ENCODE assay signal across 22 cellular contexts in genomic region chr2:114405486-114406250, GRCh38. TPM values are rescaled to one million over a fixed set of nuclear protein-coding genes. Genes with fewer than 3 reads are reported as not detected.
DNase-seq lines count a peak whose midpoint lies in the region; ATAC-seq and TF ChIP-seq lines count a peak whose summit lies in the region.
"Had no signal": no experiment of that assay in that cellular context is flagged by ENCODE, and none has a peak within 500 bp of the region (broad histone marks: within the 10 kb centered on the region; RNA-seq: fewer than 3 reads in every experiment).

No MANE protein-coding gene starts in this region.

- intact Hi-C loops in left cardiac atrium (cut with DNase I) (no loop called here), cardiac septum (cut with DNase I) (no loop called here), lower lobe of right lung (cut with DNase I) (no loop called here)

- H3K27ac ChIP-seq in lower lobe of right lung = no peak overlapping the region
- H3K27ac ChIP-seq: KMS-11, SJCRH30 had no signal

- no peaks in the 10 kb centered on the region for H3K9me3 ChIP-seq in lower lobe of right lung
- H3K9me3 ChIP-seq: HAP-1, SJCRH30 had no signal

- no peaks in the 10 kb centered on the region for H3K36me3 ChIP-seq in lower lobe of right lung
- H3K36me3 ChIP-seq: HAP-1, SJCRH30 had no signal

- peak; percentile 25 for DNase-seq in left cardiac atrium
- DNase-seq in cardiac septum (ENCODE audit: low spot score) = no peak
- peak; percentile 6 for DNase-seq in T1000 (lab: John Stamatoyannopoulos, UW)
- DNase-seq in lower lobe of right lung = no peak
- no peak for DNase-seq in foreskin fibroblast
- no peak for DNase-seq in mesothelial cell of epicardium (ENCODE audit: low spot score in 2 of 2, unreplicated experiment in 2 of 2)
- DNase-seq in NCI-H524 treated with DMSO at 0.1 percent for 48 hours (lab: John Stamatoyannopoulos, UW) = no peak
- DNase-seq: C1 segment of cervical spinal cord; CD8-positive, alpha-beta T cell; GDM1; IMR-90; NCI-H1105; NCI-H1694; NCI-H2081 treated with DMSO at 0.1 percent for 48 hours; NCI-H774; NK-92 treated with Interleukin-12 subunit alpha and Interleukin-12 subunit beta, amount 100 ng/mL, for 24 hours; SJCRH30 had no signal

- no peak for TF ChIP-seq CTCF in lower lobe of right lung (IDR thresholded peaks at IDR 0.05)
- no peak for TF ChIP-seq CTCF in foreskin fibroblast (IDR thresholded peaks at IDR 0.05; ENCODE audit: low read depth, low read length)
- TF ChIP-seq CTCF in mesothelial cell of epicardium (IDR thresholded peaks at IDR 0.05; ENCODE audit: unreplicated experiment) = no peak

- H3K27me3 Mint-ChIP-seq in mesothelial cell of epicardium (ENCODE audit: low read depth) = no peaks in the 10 kb centered on the region

- H3K4me3 ChIP-seq in lower lobe of right lung (no peak overlapping the region), foreskin fibroblast (ENCODE audit: low read depth in 1 of 2, low read length in 2 of 2) (no peak overlapping the region)
- H3K4me3 ChIP-seq: GM23338, HAP-1, SJCRH30 had no signal

- no peaks in the 10 kb centered on the region for H3K4me1 ChIP-seq in lower lobe of right lung
- H3K4me1 ChIP-seq: HAP-1, SJCRH30 had no signal

- no peak overlapping the region for H3K27ac Mint-ChIP-seq in mesothelial cell of epicardium
- H3K27ac Mint-ChIP-seq: CD8-positive, alpha-beta T cell; GM23338 had no signal

- H3K36me3 Mint-ChIP-seq in mesothelial cell of epicardium = no peaks in the 10 kb centered on the region
- H3K36me3 Mint-ChIP-seq: CD8-positive, alpha-beta T cell had no signal

- no peaks in the 10 kb centered on the region for H3K4me1 Mint-ChIP-seq in mesothelial cell of epicardium
- H3K4me1 Mint-ChIP-seq: GM23338 had no signal

- no peak overlapping the region for H3K4me3 Mint-ChIP-seq in mesothelial cell of epicardium
- H3K4me3 Mint-ChIP-seq: CD8-positive, alpha-beta T cell; GM23338 had no signal

- H3K27me3 ChIP-seq in lower lobe of right lung (ENCODE audit: low read depth) = no peaks in the 10 kb centered on the region
- H3K27me3 ChIP-seq: SJCRH30 had no signal

- peak in 1 of 2 donors; percentile 53 for ATAC-seq in left cardiac atrium
- ATAC-seq in lower lobe of right lung = peak; percentile 11 to 46
- ATAC-seq: CD8-positive, alpha-beta T cell; GM23338; Panc1 had no signal

- H3K9me3 Mint-ChIP-seq in mesothelial cell of epicardium = peaks cover 25% of the 10 kb centered on the region

RNA-seq across cellular contexts. Expression of gene DPP10, which starts 36.8 kb away (rescaled TPM):
- total RNA-seq in left cardiac atrium (under 1 TPM; 0.38 to 0.50 TPM), cardiac septum (0.13 TPM), lower lobe of right lung (0.80 TPM), mesothelial cell of epicardium (73.0 to 82.0 TPM (median 74.1 TPM) in 3 replicates)
- total RNA-seq: CD8-positive, alpha-beta T cell; Daoy; IMR-90; SJCRH30 had no signal

Comparison
In these comparisons a context has a peak if more than half of its experiments do, and no peak if none do; other contexts are left out.
1. DNase-seq: peak in left cardiac atrium (single experiment) and T1000 (single experiment); none in cardiac septum (single experiment), lower lobe of right lung (single experiment), foreskin fibroblast (0 of 2), mesothelial cell of epicardium (0 of 2) and NCI-H524 treated with DMSO at 0.1 percent for 48 hours (single experiment).
2. RNA of gene DPP10, which starts 36.8 kb away (total RNA-seq): 73.0 to 82.0 TPM in mesothelial cell of epicardium; 0.80 TPM in lower lobe of right lung (single experiment), 0.38 to 0.50 TPM in left cardiac atrium and 0.13 TPM in cardiac septum (single experiment); every median in the first group is over 10 times any median in the second.